Comparison of ENCODE assay signal across 17 cellular contexts in genomic region chr4:104128031-104128849, GRCh38.
A peak's percentile ranks its signal among the peaks of the same experiment; 100 is the strongest.
DNase-seq lines count a peak whose midpoint lies in the region; ATAC-seq, FAIRE-seq and TF ChIP-seq lines count a peak whose summit lies in the region.
"Had no signal": no experiment of that assay in that cellular context is flagged by ENCODE, and none has a peak within 500 bp of the region (broad histone marks: within the 10 kb centered on the region; RNA-seq: fewer than 3 reads in every experiment).

No MANE protein-coding gene starts in this region.

- CTCF ChIA-PET in Calu3 (lab: Charles Lee): no interaction called here

- H4K8ac ChIP-seq in mesenchymal stem cell (ENCODE audit: low read length): no peak overlapping the region

- H3K36me3 Mint-ChIP-seq in Calu3 (ENCODE audit: insufficient read depth, unreplicated experiment): no peaks in the 10 kb centered on the region
- H3K36me3 Mint-ChIP-seq: activated naive CD4-positive, alpha-beta T cell treated with anti-CD3 and anti-CD28 coated beads, Interleukin-2, amount 50 U/mL, for 72 hours; brain had no signal

- BruUV-seq in Calu3 (replicated peaks; lab: Mats Ljungman, UMichigan): no TSS peak

- H2AFZ ChIP-seq in mesenchymal stem cell (ENCODE audit: low read depth, low read length): no peak overlapping the region

- H3K23ac ChIP-seq in mesenchymal stem cell (ENCODE audit: low read length in 2 of 2): no peak overlapping the region

- H3K4me3 Mint-ChIP-seq in Calu3 (ENCODE audit: low read depth, unreplicated experiment): peak overlapping the region; percentile 48
- H3K4me3 Mint-ChIP-seq: brain had no signal

- ATAC-seq in body of pancreas: peak; percentile 27
- ATAC-seq: activated naive CD4-positive, alpha-beta T cell treated with anti-CD3 and anti-CD28 coated beads, Interleukin-2, amount 50 U/mL, for 72 hours had no signal

- H2BK120ac ChIP-seq in mesenchymal stem cell (ENCODE audit: low read depth, low read length): no peak overlapping the region

- TF ChIP-seq CTCF in Calu3 (IDR thresholded peaks at IDR 0.05; ENCODE audit: unreplicated experiment) (no peak), body of pancreas (IDR thresholded peaks at IDR 0.05) (no peak)

- H3K9me3 ChIP-seq in body of pancreas: no peaks in the 10 kb centered on the region
- H3K9me3 ChIP-seq in mesenchymal stem cell (ENCODE audit: control insufficient read depth, low read length): no peaks in the 10 kb centered on the region
- H3K9me3 ChIP-seq: BLaER1 treated with 17β-estradiol and CSF1 and Interleukin-3, amounts not matched to agents 10 nM and 100 nM; right atrium auricular region had no signal

- intact Hi-C loops in Calu3 (cut with micrococcal nuclease; ENCODE audit: unreplicated experiment) (no loop called here), body of pancreas (cut with DNase I) (no loop called here)

- peak overlapping the region; percentile 34 to 74 (median 70) for H3K27ac ChIP-seq in body of pancreas
- peak overlapping the region; percentile 66 for H3K27ac ChIP-seq in mesenchymal stem cell (ENCODE audit: low read length, poor library complexity, severe bottlenecking)
- H3K27ac ChIP-seq: BLaER1 treated with 17β-estradiol and CSF1 and Interleukin-3, amounts not matched to agents 10 nM and 100 nM; KMS-11; right atrium auricular region had no signal

- H3K4me3 ChIP-seq in body of pancreas (no peak overlapping the region), mesenchymal stem cell (ENCODE audit: insufficient read depth in 1 of 2, low read depth in 1 of 2, low read length in 2 of 2) (no peak overlapping the region)
- H3K4me3 ChIP-seq: BLaER1 treated with 17β-estradiol and CSF1 and Interleukin-3, amounts not matched to agents 10 nM and 100 nM; right atrium auricular region had no signal

- no peak for DNase-seq in Calu3
- peak; percentile 62 for DNase-seq in HT-29 (ENCODE audit: low spot score)
- DNase-seq in body of pancreas: no peak
- peak; percentile 2 for DNase-seq in mesenchymal stem cell
- no peak for DNase-seq in frontal cortex (ENCODE audit: low spot score in 2 of 2)
- no peak for DNase-seq in NCI-H748 (lab: John Stamatoyannopoulos, UW; ENCODE audit: unreplicated experiment)
- DNase-seq in anterior cingulate cortex (lab: John Stamatoyannopoulos, UW): no peak
- no peak for DNase-seq in hepatic stellate cell (ENCODE audit: low spot score)
- DNase-seq: activated CD4-positive, alpha-beta T cell treated with anti-CD3 and anti-CD28 coated beads for 1 hour; effector memory CD4-positive, alpha-beta T cell; GDM1; NCI-H2029 had no signal

- no peaks in the 10 kb centered on the region for H3K27me3 ChIP-seq in body of pancreas
- H3K27me3 ChIP-seq in mesenchymal stem cell (ENCODE audit: control insufficient read depth in 1 of 2, insufficient read depth in 1 of 2, low read length in 2 of 2): no peaks in the 10 kb centered on the region
- H3K27me3 ChIP-seq: BLaER1 treated with 17β-estradiol and CSF1 and Interleukin-3, amounts not matched to agents 10 nM and 100 nM; right atrium auricular region had no signal

- H3K4ac ChIP-seq in mesenchymal stem cell (ENCODE audit: low read depth in 1 of 2, low read length in 2 of 2): no peak overlapping the region

- H3K4me1 Mint-ChIP-seq in Calu3 (ENCODE audit: low read depth, unreplicated experiment): peaks cover 9% of the 10 kb centered on the region
- H3K4me1 Mint-ChIP-seq: brain had no signal

- H3K9me3 Mint-ChIP-seq in Calu3 (ENCODE audit: low read depth, unreplicated experiment): no peaks in the 10 kb centered on the region
- H3K9me3 Mint-ChIP-seq: brain had no signal

- H4K91ac ChIP-seq in mesenchymal stem cell (ENCODE audit: low read length): no peak overlapping the region

- H2AK5ac ChIP-seq in mesenchymal stem cell (ENCODE audit: low read length, severe bottlenecking): no peak overlapping the region

- H3K27ac Mint-ChIP-seq in Calu3 (ENCODE audit: unreplicated experiment): no peak overlapping the region
- H3K27ac Mint-ChIP-seq: activated naive CD4-positive, alpha-beta T cell treated with anti-CD3 and anti-CD28 coated beads, Interleukin-2, amount 50 U/mL, for 72 hours; brain had no signal

- no peak overlapping the region for H3K18ac ChIP-seq in mesenchymal stem cell (ENCODE audit: low read depth in 1 of 2, low read length in 2 of 2)

- no peak for FAIRE-seq in frontal cortex (lab: Jason Lieb, UNC)

- no peak overlapping the region for H2BK15ac ChIP-seq in mesenchymal stem cell (ENCODE audit: low read depth, poor library complexity, severe bottlenecking)

- 37 to 44% methylated on average over 1 of the region's 1 CpG for WGBS in body of pancreas, 2 donors
- no CpG with 5 or more reads among the region's 1 CpG for WGBS in mesenchymal stem cell

- H3K36me3 ChIP-seq in body of pancreas (replicated peaks in 1 of 2; ENCODE audit: insufficient read depth in 1 of 2, low read depth in 2 of 2) (no peaks in the 10 kb centered on the region), mesenchymal stem cell (ENCODE audit: control insufficient read depth in 1 of 2, insufficient read depth in 2 of 2, low read depth in 1 of 2, low read length in 2 of 2) (no peaks in the 10 kb centered on the region)
- H3K36me3 ChIP-seq: BLaER1 treated with 17β-estradiol and CSF1 and Interleukin-3, amounts not matched to agents 10 nM and 100 nM; right atrium auricular region had no signal

- H3K4me1 ChIP-seq in body of pancreas (peaks cover 20% of the 10 kb centered on the region), mesenchymal stem cell (ENCODE audit: control insufficient read depth, insufficient read depth, low read depth, low read length) (peaks cover 2% of the 10 kb centered on the region)
- H3K4me1 ChIP-seq: BLaER1 treated with 17β-estradiol and CSF1 and Interleukin-3, amounts not matched to agents 10 nM and 100 nM; right atrium auricular region had no signal

- H3K27me3 Mint-ChIP-seq in Calu3 (ENCODE audit: unreplicated experiment): no peaks in the 10 kb centered on the region
- H3K27me3 Mint-ChIP-seq: brain had no signal

- no peak overlapping the region for H2BK5ac ChIP-seq in mesenchymal stem cell (ENCODE audit: low read depth, low read length, poor library complexity, severe bottlenecking)

- H2BK12ac ChIP-seq in mesenchymal stem cell (ENCODE audit: low read length in 2 of 2): no peak overlapping the region

- H3K79me1 ChIP-seq in mesenchymal stem cell (replicated peaks; ENCODE audit: low read length, poor library complexity, severe bottlenecking): no peaks in the 10 kb centered on the region

- no peak overlapping the region for H3K9ac ChIP-seq in mesenchymal stem cell (ENCODE audit: low read length)
- H3K9ac ChIP-seq: BLaER1 treated with 17β-estradiol and CSF1 and Interleukin-3, amounts not matched to agents 10 nM and 100 nM; KMS-11 had no signal

- no peak overlapping the region for H3K4me2 ChIP-seq in mesenchymal stem cell (ENCODE audit: low read length, poor library complexity, severe bottlenecking)
- H3K4me2 ChIP-seq: BLaER1 treated with 17β-estradiol and CSF1 and Interleukin-3, amounts not matched to agents 10 nM and 100 nM; KMS-11 had no signal

- H3K14ac ChIP-seq in mesenchymal stem cell (ENCODE audit: low read length in 2 of 2): no peak overlapping the region

- no peak for TF ChIP-seq POLR2A in body of pancreas (IDR thresholded peaks at IDR 0.05)

Comparison
In these comparisons a context has a peak if more than half of its experiments do, and no peak if none do; other contexts are left out.
1. DNase-seq: peak in HT-29 (single experiment) and mesenchymal stem cell (single experiment); none in Calu3 (single experiment), body of pancreas (0 of 4), frontal cortex (0 of 2), NCI-H748 (single experiment), anterior cingulate cortex (0 of 58) and hepatic stellate cell (single experiment).